ENCODE assay signal across 9 cellular contexts in genomic region chr7:128322040-128322643, GRCh38. TPM values are rescaled to one million over a fixed set of nuclear protein-coding genes. Genes with fewer than 3 reads are reported as not detected.
DNase-seq lines count a peak whose midpoint lies in the region; ATAC-seq and FAIRE-seq lines count a peak whose summit lies in the region.
"Had no signal": no experiment of that assay in that cellular context is flagged by ENCODE, and none has a peak within 500 bp of the region (broad histone marks: within the 10 kb centered on the region; RNA-seq: fewer than 3 reads in every experiment).

No MANE protein-coding gene starts in this region.

- H3K27me3 Mint-ChIP-seq in activated naive CD4-positive, alpha-beta T cell treated with anti-CD3 and anti-CD28 coated beads for 36 hours (ENCODE audit: low read depth), result no peaks in the 10 kb centered on the region

- H3K27ac Mint-ChIP-seq in activated naive CD4-positive, alpha-beta T cell treated with anti-CD3 and anti-CD28 coated beads for 36 hours, result no peak overlapping the region

- peaks cover 39% of the 10 kb centered on the region for H3K36me3 Mint-ChIP-seq in activated naive CD4-positive, alpha-beta T cell treated with anti-CD3 and anti-CD28 coated beads for 36 hours (ENCODE audit: low read depth)

- DNase-seq in activated naive CD4-positive, alpha-beta T cell treated with anti-CD3 and anti-CD28 coated beads for 36 hours, result peak; percentile 26
- DNase-seq in activated naive CD4-positive, alpha-beta T cell treated with anti-CD3 and anti-CD28 coated beads, Interleukin-2, amount 50 U/mL, for 16 hours, result no peak
- DNase-seq in NCI-H1092 treated with DMSO at 0.1 percent for 48 hours (lab: John Stamatoyannopoulos, UW) (peak; percentile 12), amniotic epithelial cell (ENCODE audit: low read depth) (peak; percentile 56), iris pigment epithelial cell (ENCODE audit: low read depth) (peak; percentile 64), urothelium cell line (ENCODE audit: low spot score) (peak; percentile 10)

- intact Hi-C loops in activated naive CD4-positive, alpha-beta T cell treated with anti-CD3 and anti-CD28 coated beads for 36 hours (cut with micrococcal nuclease), result no loop called here

- no peaks in the 10 kb centered on the region for H3K9me3 Mint-ChIP-seq in activated naive CD4-positive, alpha-beta T cell treated with anti-CD3 and anti-CD28 coated beads for 36 hours

- CTCF ChIA-PET in activated naive CD4-positive, alpha-beta T cell treated with anti-CD3 and anti-CD28 coated beads for 36 hours (lab: Charles Lee), result interaction anchor here (0.6 to 3.9 kb wide), 7 partner anchors 9 to 960 kb away, joined by 3 to 14 read pairs (median 3); no protein-coding TSS in a partner anchor

- H3K4me1 Mint-ChIP-seq in activated naive CD4-positive, alpha-beta T cell treated with anti-CD3 and anti-CD28 coated beads for 36 hours (ENCODE audit: low read depth), result peaks cover 11% of the 10 kb centered on the region

- no peak for FAIRE-seq in urothelium cell line (lab: Jason Lieb, UNC)

- no peak overlapping the region for H3K4me3 Mint-ChIP-seq in activated naive CD4-positive, alpha-beta T cell treated with anti-CD3 and anti-CD28 coated beads for 36 hours

- no peak for ATAC-seq in HG03159 (IDR thresholded peaks at IDR 0.05; ENCODE audit: unreplicated experiment)
- no peak for ATAC-seq in HG03097 (IDR thresholded peaks at IDR 0.05; ENCODE audit: low FRiP score, unreplicated experiment)
- ATAC-seq: body of pancreas had no signal

RNA-seq across cellular contexts. Expression of gene RBM28, which starts 21.6 kb away (rescaled TPM):
- total RNA-seq in activated naive CD4-positive, alpha-beta T cell treated with anti-CD3 and anti-CD28 coated beads for 36 hours, result 10 to 100 TPM; 51.9 to 53.2 TPM

RNA-seq across cellular contexts. Expression of gene PRRT4, which starts 39.3 kb away (rescaled TPM):
- total RNA-seq in activated naive CD4-positive, alpha-beta T cell treated with anti-CD3 and anti-CD28 coated beads for 36 hours, result under 1 TPM in 1 of 2 experiments, not detected in 1; 0.40 TPM
